Comparison of ENCODE assay signal across 19 cellular contexts in genomic region chr4:47631161-47631560, GRCh38.
"Had no signal": no experiment of that assay in that cellular context is flagged by ENCODE, and none has a peak within 500 bp of the region (broad histone marks: within the 10 kb centered on the region; RNA-seq: fewer than 3 reads in every experiment).

No MANE protein-coding gene starts in this region.

- H3K4me1 ChIP-seq: heart right ventricle, parathyroid adenoma, psoas muscle, spleen, transverse colon had no signal

- H3K27ac ChIP-seq: coronary artery, heart right ventricle, parathyroid adenoma, psoas muscle, thoracic aorta, transverse colon had no signal

- DNase-seq: effector CD4-positive, alpha-beta T cell; heart right ventricle; hypothalamus; kidney glomerular epithelial cell; mammary epithelial cell; naive thymus-derived CD8-positive, alpha-beta T cell; psoas muscle; spleen; stimulated activated CD4-positive, alpha-beta T cell treated with anti-CD3 and anti-CD28 coated beads, Interleukin-15, amount 100 ng/mL, for 24 hours; stimulated activated CD4-positive, alpha-beta T cell treated with anti-CD3 and anti-CD28 coated beads, Interleukin-1b, Interleukin-23, amount 100 ng/mL, for 48 hours; stimulated activated CD4-positive, alpha-beta T cell treated with anti-CD3 and anti-CD28 coated beads, Interleukin-4, amount 100 ng/mL, for 4 hours; stimulated activated naive B cell treated with anti-CD40 and anti-IgM and Interleukin-4, amounts not matched to agents 10 μg/mL and 1 μg/mL and 100 μg/mL, for 72 hours; stimulated activated naive CD8-positive, alpha-beta T cell treated with anti-CD3 and anti-CD28 coated beads, Interleukin-15, amount 100 ng/mL, for 72 hours; transverse colon had no signal

- H3K36me3 ChIP-seq: heart right ventricle, spleen, thoracic aorta, transverse colon had no signal

- H3K27me3 ChIP-seq: heart right ventricle, spleen, transverse colon had no signal

- ATAC-seq: heart right ventricle; left lobe of liver; naive thymus-derived CD8-positive, alpha-beta T cell; psoas muscle; sciatic nerve; stimulated activated naive B cell treated with anti-CD40 and anti-IgM and Interleukin-4, amounts not matched to agents 10 μg/mL and 1 μg/mL and 100 μg/mL, for 72 hours; stimulated activated naive CD8-positive, alpha-beta T cell treated with anti-CD3 and anti-CD28 coated beads, Interleukin-15, amount 100 ng/mL, for 72 hours had no signal

- H3K9me3 ChIP-seq: heart right ventricle, psoas muscle, spleen, thoracic aorta, transverse colon had no signal

- H3K4me3 ChIP-seq: coronary artery, heart right ventricle, psoas muscle, spleen, thoracic aorta, transverse colon had no signal
